8 cellular contexts compared by ENCODE assay signal in genomic region chr1:1471389-1472045, GRCh38. TPM values are rescaled to one million over a fixed set of nuclear protein-coding genes. Genes with fewer than 3 reads are reported as not detected.
DNase-seq lines count a peak whose midpoint lies in the region; FAIRE-seq and TF ChIP-seq lines count a peak whose summit lies in the region.

TSS of gene ATAD3B (plus strand) at chr1:1471765. CDS start at chr1:1471885, 120 bp downstream.

- FAIRE-seq in frontal cortex (lab: Jason Lieb, UNC) = no peak

- H3K36me3 ChIP-seq in neuronal stem cell (replicated peaks in 1 of 2; ENCODE audit: control insufficient read depth in 2 of 2, insufficient read depth in 2 of 2, low read length in 2 of 2) (peaks cover 0 to 5% of the 10 kb centered on the region in 2 donors), subcutaneous abdominal adipose tissue (ENCODE audit: control insufficient read depth in 5 of 5, insufficient read depth in 5 of 5, low read length in 5 of 5) (peaks cover 0 to 2% (median 0%) of the 10 kb centered on the region in 5 donors)

- no peak within 1 kb of the TSS for H3K27ac ChIP-seq in neuronal stem cell (replicated peaks; ENCODE audit: low read length)
- H3K27ac ChIP-seq in subcutaneous abdominal adipose tissue (ENCODE audit: low read depth, low read length) = peak within 1 kb of the TSS; percentile 69

- no peak within 1 kb of the TSS for H4K91ac ChIP-seq in neuronal stem cell (ENCODE audit: low read depth, low read length, poor library complexity)

- H2AK5ac ChIP-seq in neuronal stem cell (ENCODE audit: low read depth, low read length) = no peak within 1 kb of the TSS

- no peak within 1 kb of the TSS for H3K4ac ChIP-seq in neuronal stem cell (ENCODE audit: low read length)

- peaks cover 14% of the 10 kb centered on the region for H3K4me1 Mint-ChIP-seq in activated naive CD4-positive, alpha-beta T cell treated with anti-CD3 and anti-CD28 coated beads for 36 hours (ENCODE audit: low read depth)

- peak within 1 kb of the TSS; percentile 80 for H3K4me3 Mint-ChIP-seq in activated naive CD4-positive, alpha-beta T cell treated with anti-CD3 and anti-CD28 coated beads for 36 hours

- H3K9me3 ChIP-seq in neuronal stem cell (replicated peaks in 1 of 2; ENCODE audit: control insufficient read depth in 2 of 2, insufficient read depth in 1 of 2, low read depth in 1 of 2, low read length in 2 of 2) = no peaks in the 10 kb centered on the region
- no peaks in the 10 kb centered on the region for H3K9me3 ChIP-seq in subcutaneous abdominal adipose tissue (ENCODE audit: control insufficient read depth in 5 of 5, low read length in 5 of 5)

- no peak within 1 kb of the TSS for H4K8ac ChIP-seq in neuronal stem cell (ENCODE audit: low read depth, low read length)

- H3K23ac ChIP-seq in neuronal stem cell (ENCODE audit: low read depth, low read length, poor library complexity) = peak within 1 kb of the TSS; percentile 93

- peak within 1 kb of the TSS; percentile 46 for H3K27ac Mint-ChIP-seq in activated naive CD4-positive, alpha-beta T cell treated with anti-CD3 and anti-CD28 coated beads for 36 hours

- CTCF ChIA-PET in HEK293T (lab: Yijun Ruan, JAX) = no interaction called here
- CTCF ChIA-PET in activated naive CD4-positive, alpha-beta T cell treated with anti-CD3 and anti-CD28 coated beads for 36 hours (lab: Charles Lee) = no interaction called here

- H3K9me3 Mint-ChIP-seq in activated naive CD4-positive, alpha-beta T cell treated with anti-CD3 and anti-CD28 coated beads for 36 hours = no peaks in the 10 kb centered on the region

- H3K27me3 ChIP-seq in neuronal stem cell (ENCODE audit: control insufficient read depth in 3 of 3, insufficient read depth in 3 of 3, low read depth in 1 of 3, low read length in 3 of 3) (no peaks in the 10 kb centered on the region), subcutaneous abdominal adipose tissue (ENCODE audit: control insufficient read depth in 5 of 5, insufficient read depth in 4 of 5, low read length in 5 of 5) (no peaks in the 10 kb centered on the region)

- WGBS in neuronal stem cell (ENCODE audit: extremely low coverage in 2 of 2, insufficient read length in 2 of 2, insufficient replicate concordance in 1 of 2), 2 donors = no CpG with 5 or more reads among the region's 87 CpGs

- POLR2A ChIA-PET in HEK293T (lab: Yijun Ruan, JAX) = no interaction called here

- peaks cover 2% of the 10 kb centered on the region for H3K36me3 Mint-ChIP-seq in activated naive CD4-positive, alpha-beta T cell treated with anti-CD3 and anti-CD28 coated beads for 36 hours (ENCODE audit: low read depth)

- no peak within 1 kb of the TSS for H2BK15ac ChIP-seq in neuronal stem cell (ENCODE audit: low read length)

- H3K4me2 ChIP-seq in neuronal stem cell (ENCODE audit: insufficient read depth, low read length, poor library complexity, severe bottlenecking) = peak within 1 kb of the TSS; percentile 75

- H3K9ac ChIP-seq in neuronal stem cell (ENCODE audit: low read depth, low read length, poor library complexity) (peak within 1 kb of the TSS; percentile 81), subcutaneous abdominal adipose tissue (ENCODE audit: low read length in 5 of 5) (peak within 1 kb of the TSS in 4 of 5 donors; percentile 58 to 84 (median 70))

- H3K14ac ChIP-seq in neuronal stem cell (ENCODE audit: low read length) = no peak within 1 kb of the TSS

- H2BK120ac ChIP-seq in neuronal stem cell (ENCODE audit: low read depth, low read length) = no peak within 1 kb of the TSS

- peak within 1 kb of the TSS; percentile 70 to 90 for H3K4me3 ChIP-seq in neuronal stem cell (ENCODE audit: low read length in 2 of 2)
- H3K4me3 ChIP-seq in subcutaneous abdominal adipose tissue (ENCODE audit: low read depth in 1 of 5, low read length in 5 of 5) = peak within 1 kb of the TSS; percentile 71 to 83 (median 82)

- H3K4me1 ChIP-seq in neuronal stem cell (ENCODE audit: control insufficient read depth in 2 of 2, insufficient read depth in 1 of 2, low read depth in 1 of 2, low read length in 2 of 2) (peaks cover 3 to 7% of the 10 kb centered on the region in 2 donors), subcutaneous abdominal adipose tissue (ENCODE audit: control insufficient read depth in 5 of 5, insufficient read depth in 5 of 5, low read length in 5 of 5) (peaks cover 3 to 24% (median 19%) of the 10 kb centered on the region in 5 donors)

- no peak within 1 kb of the TSS for H2BK5ac ChIP-seq in neuronal stem cell (ENCODE audit: low read length)

- H3K79me1 ChIP-seq in neuronal stem cell (ENCODE audit: low read depth, low read length) = peaks cover 2% of the 10 kb centered on the region

- H2BK12ac ChIP-seq in neuronal stem cell (ENCODE audit: low read length) = no peak within 1 kb of the TSS

- DNase-seq in GM03348 (ENCODE audit: low spot score) = peak; percentile 97
- peak; percentile 88 for DNase-seq in HEK293T (ENCODE audit: extremely low spot score)
- peak; percentile 87 for DNase-seq in MV-4-11 (lab: John Stamatoyannopoulos, UW)
- DNase-seq in SK-N-DZ (ENCODE audit: low spot score) = peak; percentile 80
- DNase-seq in activated naive CD4-positive, alpha-beta T cell treated with anti-CD3 and anti-CD28 coated beads for 36 hours = peak; percentile 96
- DNase-seq in frontal cortex (ENCODE audit: low spot score in 2 of 2) = peak; percentile 98 to 99
- peak; percentile 88 for DNase-seq in neuronal stem cell (ENCODE audit: low spot score)

- H3K18ac ChIP-seq in neuronal stem cell (ENCODE audit: low read length) = peak within 1 kb of the TSS; percentile 93

- peak within 1 kb of the TSS; percentile 90 for H2AFZ ChIP-seq in neuronal stem cell (ENCODE audit: low read length)

- intact Hi-C loops in activated naive CD4-positive, alpha-beta T cell treated with anti-CD3 and anti-CD28 coated beads for 36 hours (cut with micrococcal nuclease) = loop anchor here (1.0 to 2.0 kb wide), 3 partner anchors 33 to 103 kb away; partner anchors contain the start of genes ATAD3A and SSU72

- H3K27me3 Mint-ChIP-seq in activated naive CD4-positive, alpha-beta T cell treated with anti-CD3 and anti-CD28 coated beads for 36 hours (ENCODE audit: low read depth) = no peaks in the 10 kb centered on the region

TF ChIP-seq in HEK293T, 16 proteins besides CTCF, POLR2A, EP300 and RAD21:
- peak; percentile 82 for TF ChIP-seq L3MBTL2 (conservative IDR thresholded peaks at IDR 0.05)
- TF ChIP-seq ELF4 (IDR thresholded peaks at IDR 0.05) = no peak
- TF ChIP-seq TARDBP (IDR thresholded peaks at IDR 0.05) = peak; percentile 43; the same call in 1 of the 2 replicates

RNA-seq across cellular contexts. Expression of gene ATAD3B, which starts in this region (rescaled TPM):
- polyA plus RNA-seq in SK-N-DZ (2014; cell fraction: cytosol; rRNA removed) = 17.9 and 21.5 TPM in 2 replicates
- polyA plus RNA-seq in SK-N-DZ (2014; cell fraction: nucleus; rRNA removed) = 83.9 and 130 TPM in 2 replicates
- 10 to 100 TPM; 32.7 to 38.7 TPM for total RNA-seq in activated naive CD4-positive, alpha-beta T cell treated with anti-CD3 and anti-CD28 coated beads for 36 hours
- total RNA-seq in frontal cortex = 10.6 TPM
- polyA plus RNA-seq in neuronal stem cell (2013, experiment 1 of 2) = 8.4 TPM
- 8.2 TPM for polyA plus RNA-seq in neuronal stem cell (2013, experiment 2 of 2)
